1 cellular context compared by ENCODE assay signal in the genomic region with DNA sequence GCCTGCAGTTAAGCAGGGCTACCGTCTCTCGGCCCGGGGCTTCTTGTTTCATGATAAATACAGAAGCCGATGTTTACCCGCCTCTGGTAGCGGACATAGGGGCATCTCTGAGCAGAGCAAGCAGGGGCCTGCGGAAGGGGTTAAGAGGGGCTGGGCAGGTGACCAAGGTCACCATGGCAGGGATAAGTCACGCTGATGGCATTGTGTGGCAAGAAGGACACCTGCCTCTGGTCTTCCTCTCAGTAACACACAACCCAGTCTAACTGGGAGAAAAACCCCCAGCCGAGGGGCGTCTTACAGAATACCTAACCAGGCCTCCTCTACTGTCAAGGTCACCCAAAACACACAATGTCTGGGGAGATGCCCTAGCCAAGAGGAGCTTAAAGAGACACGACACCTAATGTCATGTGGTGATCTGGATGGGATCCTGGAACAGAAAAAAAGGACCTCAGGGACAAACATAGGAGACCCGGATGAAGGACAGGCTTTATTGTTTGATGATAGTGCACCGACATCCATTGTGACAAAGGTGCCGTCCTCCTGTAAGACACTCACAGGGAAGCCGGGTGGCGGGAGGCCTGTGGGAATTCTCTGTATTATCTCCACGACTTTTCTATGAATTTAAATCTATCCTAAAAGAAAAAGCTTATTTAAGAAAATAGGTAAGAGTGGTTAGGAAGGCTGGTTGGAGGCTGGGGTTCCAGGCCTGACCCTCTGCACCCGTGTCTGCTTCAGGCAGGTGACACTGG.
TF ChIP-seq lines count a peak whose summit lies in the region.

No MANE protein-coding gene starts in this region.

TF ChIP-seq in HepG2, 621 proteins besides CTCF, POLR2A, EP300 and RAD21 (continued from another document and continues in another):
- TF ChIP-seq, protein P1, sequence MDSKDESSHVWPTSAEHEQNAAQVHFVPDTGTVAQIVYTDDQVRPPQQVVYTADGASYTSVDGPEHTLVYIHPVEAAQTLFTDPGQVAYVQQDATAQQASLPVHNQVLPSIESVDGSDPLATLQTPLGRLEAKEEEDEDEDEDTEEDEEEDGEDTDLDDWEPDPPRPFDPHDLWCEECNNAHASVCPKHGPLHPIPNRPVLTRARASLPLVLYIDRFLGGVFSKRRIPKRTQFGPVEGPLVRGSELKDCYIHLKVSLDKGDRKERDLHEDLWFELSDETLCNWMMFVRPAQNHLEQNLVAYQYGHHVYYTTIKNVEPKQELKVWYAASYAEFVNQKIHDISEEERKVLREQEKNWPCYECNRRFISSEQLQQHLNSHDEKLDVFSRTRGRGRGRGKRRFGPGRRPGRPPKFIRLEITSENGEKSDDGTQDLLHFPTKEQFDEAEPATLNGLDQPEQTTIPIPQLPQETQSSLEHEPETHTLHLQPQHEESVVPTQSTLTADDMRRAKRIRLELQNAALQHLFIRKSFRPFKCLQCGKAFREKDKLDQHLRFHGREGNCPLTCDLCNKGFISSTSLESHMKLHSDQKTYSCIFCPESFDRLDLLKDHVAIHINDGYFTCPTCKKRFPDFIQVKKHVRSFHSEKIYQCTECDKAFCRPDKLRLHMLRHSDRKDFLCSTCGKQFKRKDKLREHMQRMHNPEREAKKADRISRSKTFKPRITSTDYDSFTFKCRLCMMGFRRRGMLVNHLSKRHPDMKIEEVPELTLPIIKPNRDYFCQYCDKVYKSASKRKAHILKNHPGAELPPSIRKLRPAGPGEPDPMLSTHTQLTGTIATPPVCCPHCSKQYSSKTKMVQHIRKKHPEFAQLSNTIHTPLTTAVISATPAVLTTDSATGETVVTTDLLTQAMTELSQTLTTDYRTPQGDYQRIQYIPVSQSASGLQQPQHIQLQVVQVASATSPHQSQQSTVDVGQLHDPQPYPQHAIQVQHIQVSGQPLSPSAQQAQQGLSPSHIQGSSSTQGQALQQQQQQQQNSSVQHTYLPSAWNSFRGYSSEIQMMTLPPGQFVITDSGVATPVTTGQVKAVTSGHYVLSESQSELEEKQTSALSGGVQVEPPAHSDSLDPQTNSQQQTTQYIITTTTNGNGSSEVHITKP (CRISPR knock-in tag; IDR thresholded peaks at IDR 0.05; ENCODE audit: low read depth), result no peak
- TF ChIP-seq, protein P2, sequence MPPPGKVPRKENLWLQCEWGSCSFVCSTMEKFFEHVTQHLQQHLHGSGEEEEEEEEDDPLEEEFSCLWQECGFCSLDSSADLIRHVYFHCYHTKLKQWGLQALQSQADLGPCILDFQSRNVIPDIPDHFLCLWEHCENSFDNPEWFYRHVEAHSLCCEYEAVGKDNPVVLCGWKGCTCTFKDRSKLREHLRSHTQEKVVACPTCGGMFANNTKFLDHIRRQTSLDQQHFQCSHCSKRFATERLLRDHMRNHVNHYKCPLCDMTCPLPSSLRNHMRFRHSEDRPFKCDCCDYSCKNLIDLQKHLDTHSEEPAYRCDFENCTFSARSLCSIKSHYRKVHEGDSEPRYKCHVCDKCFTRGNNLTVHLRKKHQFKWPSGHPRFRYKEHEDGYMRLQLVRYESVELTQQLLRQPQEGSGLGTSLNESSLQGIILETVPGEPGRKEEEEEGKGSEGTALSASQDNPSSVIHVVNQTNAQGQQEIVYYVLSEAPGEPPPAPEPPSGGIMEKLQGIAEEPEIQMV (CRISPR knock-in tag; IDR thresholded peaks at IDR 0.05; ENCODE audit: low read depth), result 0 out of 2 replicates have a peak, but pooled peaks have one; percentile 29
- no peak for TF ChIP-seq ZBTB38 (CRISPR knock-in tag; IDR thresholded peaks at IDR 0.05)
- TF ChIP-seq ZNF615 (CRISPR knock-in tag; IDR thresholded peaks at IDR 0.05; ENCODE audit: borderline replicate concordance), result no peak; the same call in 1 of the 2 replicates
- no peak for TF ChIP-seq ZNF496 (CRISPR knock-in tag; IDR thresholded peaks at IDR 0.05; ENCODE audit: insufficient replicate concordance)
- TF ChIP-seq, protein P3, sequence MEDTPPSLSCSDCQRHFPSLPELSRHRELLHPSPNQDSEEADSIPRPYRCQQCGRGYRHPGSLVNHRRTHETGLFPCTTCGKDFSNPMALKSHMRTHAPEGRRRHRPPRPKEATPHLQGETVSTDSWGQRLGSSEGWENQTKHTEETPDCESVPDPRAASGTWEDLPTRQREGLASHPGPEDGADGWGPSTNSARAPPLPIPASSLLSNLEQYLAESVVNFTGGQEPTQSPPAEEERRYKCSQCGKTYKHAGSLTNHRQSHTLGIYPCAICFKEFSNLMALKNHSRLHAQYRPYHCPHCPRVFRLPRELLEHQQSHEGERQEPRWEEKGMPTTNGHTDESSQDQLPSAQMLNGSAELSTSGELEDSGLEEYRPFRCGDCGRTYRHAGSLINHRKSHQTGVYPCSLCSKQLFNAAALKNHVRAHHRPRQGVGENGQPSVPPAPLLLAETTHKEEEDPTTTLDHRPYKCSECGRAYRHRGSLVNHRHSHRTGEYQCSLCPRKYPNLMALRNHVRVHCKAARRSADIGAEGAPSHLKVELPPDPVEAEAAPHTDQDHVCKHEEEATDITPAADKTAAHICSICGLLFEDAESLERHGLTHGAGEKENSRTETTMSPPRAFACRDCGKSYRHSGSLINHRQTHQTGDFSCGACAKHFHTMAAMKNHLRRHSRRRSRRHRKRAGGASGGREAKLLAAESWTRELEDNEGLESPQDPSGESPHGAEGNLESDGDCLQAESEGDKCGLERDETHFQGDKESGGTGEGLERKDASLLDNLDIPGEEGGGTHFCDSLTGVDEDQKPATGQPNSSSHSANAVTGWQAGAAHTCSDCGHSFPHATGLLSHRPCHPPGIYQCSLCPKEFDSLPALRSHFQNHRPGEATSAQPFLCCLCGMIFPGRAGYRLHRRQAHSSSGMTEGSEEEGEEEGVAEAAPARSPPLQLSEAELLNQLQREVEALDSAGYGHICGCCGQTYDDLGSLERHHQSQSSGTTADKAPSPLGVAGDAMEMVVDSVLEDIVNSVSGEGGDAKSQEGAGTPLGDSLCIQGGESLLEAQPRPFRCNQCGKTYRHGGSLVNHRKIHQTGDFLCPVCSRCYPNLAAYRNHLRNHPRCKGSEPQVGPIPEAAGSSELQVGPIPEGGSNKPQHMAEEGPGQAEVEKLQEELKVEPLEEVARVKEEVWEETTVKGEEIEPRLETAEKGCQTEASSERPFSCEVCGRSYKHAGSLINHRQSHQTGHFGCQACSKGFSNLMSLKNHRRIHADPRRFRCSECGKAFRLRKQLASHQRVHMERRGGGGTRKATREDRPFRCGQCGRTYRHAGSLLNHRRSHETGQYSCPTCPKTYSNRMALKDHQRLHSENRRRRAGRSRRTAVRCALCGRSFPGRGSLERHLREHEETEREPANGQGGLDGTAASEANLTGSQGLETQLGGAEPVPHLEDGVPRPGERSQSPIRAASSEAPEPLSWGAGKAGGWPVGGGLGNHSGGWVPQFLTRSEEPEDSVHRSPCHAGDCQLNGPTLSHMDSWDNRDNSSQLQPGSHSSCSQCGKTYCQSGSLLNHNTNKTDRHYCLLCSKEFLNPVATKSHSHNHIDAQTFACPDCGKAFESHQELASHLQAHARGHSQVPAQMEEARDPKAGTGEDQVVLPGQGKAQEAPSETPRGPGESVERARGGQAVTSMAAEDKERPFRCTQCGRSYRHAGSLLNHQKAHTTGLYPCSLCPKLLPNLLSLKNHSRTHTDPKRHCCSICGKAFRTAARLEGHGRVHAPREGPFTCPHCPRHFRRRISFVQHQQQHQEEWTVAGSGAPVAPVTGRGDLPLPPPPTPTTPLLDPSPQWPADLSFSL (CRISPR knock-in tag; IDR thresholded peaks at IDR 0.05), result no peak
- peak; percentile 3; the same call in 1 of the 2 replicates for TF ChIP-seq ZSCAN31 (CRISPR knock-in tag; IDR thresholded peaks at IDR 0.05; ENCODE audit: low read depth)
- TF ChIP-seq FOXJ3 (CRISPR knock-in tag; IDR thresholded peaks at IDR 0.05; ENCODE audit: borderline replicate concordance), result peak; percentile 51; the same call in 1 of the 2 replicates
- no peak for TF ChIP-seq HMG20A (CRISPR knock-in tag; IDR thresholded peaks at IDR 0.05; ENCODE audit: borderline replicate concordance)
- no peak; the same call in 1 of the 2 replicates for TF ChIP-seq IRF2 (CRISPR knock-in tag; IDR thresholded peaks at IDR 0.05)
- TF ChIP-seq, protein P4, sequence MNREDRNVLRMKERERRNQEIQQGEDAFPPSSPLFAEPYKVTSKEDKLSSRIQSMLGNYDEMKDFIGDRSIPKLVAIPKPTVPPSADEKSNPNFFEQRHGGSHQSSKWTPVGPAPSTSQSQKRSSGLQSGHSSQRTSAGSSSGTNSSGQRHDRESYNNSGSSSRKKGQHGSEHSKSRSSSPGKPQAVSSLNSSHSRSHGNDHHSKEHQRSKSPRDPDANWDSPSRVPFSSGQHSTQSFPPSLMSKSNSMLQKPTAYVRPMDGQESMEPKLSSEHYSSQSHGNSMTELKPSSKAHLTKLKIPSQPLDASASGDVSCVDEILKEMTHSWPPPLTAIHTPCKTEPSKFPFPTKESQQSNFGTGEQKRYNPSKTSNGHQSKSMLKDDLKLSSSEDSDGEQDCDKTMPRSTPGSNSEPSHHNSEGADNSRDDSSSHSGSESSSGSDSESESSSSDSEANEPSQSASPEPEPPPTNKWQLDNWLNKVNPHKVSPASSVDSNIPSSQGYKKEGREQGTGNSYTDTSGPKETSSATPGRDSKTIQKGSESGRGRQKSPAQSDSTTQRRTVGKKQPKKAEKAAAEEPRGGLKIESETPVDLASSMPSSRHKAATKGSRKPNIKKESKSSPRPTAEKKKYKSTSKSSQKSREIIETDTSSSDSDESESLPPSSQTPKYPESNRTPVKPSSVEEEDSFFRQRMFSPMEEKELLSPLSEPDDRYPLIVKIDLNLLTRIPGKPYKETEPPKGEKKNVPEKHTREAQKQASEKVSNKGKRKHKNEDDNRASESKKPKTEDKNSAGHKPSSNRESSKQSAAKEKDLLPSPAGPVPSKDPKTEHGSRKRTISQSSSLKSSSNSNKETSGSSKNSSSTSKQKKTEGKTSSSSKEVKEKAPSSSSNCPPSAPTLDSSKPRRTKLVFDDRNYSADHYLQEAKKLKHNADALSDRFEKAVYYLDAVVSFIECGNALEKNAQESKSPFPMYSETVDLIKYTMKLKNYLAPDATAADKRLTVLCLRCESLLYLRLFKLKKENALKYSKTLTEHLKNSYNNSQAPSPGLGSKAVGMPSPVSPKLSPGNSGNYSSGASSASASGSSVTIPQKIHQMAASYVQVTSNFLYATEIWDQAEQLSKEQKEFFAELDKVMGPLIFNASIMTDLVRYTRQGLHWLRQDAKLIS (CRISPR knock-in tag; IDR thresholded peaks at IDR 0.05), result no peak
- 0 out of 2 replicates have a peak, but pooled peaks have one; percentile 8 for TF ChIP-seq KDM1A (CRISPR knock-in tag; IDR thresholded peaks at IDR 0.05)
- TF ChIP-seq, protein P5, sequence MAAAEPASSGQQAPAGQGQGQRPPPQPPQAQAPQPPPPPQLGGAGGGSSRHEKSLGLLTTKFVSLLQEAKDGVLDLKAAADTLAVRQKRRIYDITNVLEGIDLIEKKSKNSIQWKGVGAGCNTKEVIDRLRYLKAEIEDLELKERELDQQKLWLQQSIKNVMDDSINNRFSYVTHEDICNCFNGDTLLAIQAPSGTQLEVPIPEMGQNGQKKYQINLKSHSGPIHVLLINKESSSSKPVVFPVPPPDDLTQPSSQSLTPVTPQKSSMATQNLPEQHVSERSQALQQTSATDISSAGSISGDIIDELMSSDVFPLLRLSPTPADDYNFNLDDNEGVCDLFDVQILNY (CRISPR knock-in tag; conservative IDR thresholded peaks at IDR 0.05), result no peak
- no peak for TF ChIP-seq ZNF768 (CRISPR knock-in tag; IDR thresholded peaks at IDR 0.05)
- TF ChIP-seq ETV5 (CRISPR knock-in tag; IDR thresholded peaks at IDR 0.05; ENCODE audit: borderline replicate concordance), result peak; percentile 11; the same call in 1 of the 2 replicates
- no peak for TF ChIP-seq HDAC6 (IDR thresholded peaks at IDR 0.05; ENCODE audit: low read depth, low read length)
- TF ChIP-seq DMAP1 (CRISPR knock-in tag; IDR thresholded peaks at IDR 0.05), result no peak
- TF ChIP-seq ELF1 (CRISPR knock-in tag; IDR thresholded peaks at IDR 0.05), result no peak; the same call in 1 of the 2 replicates
- TF ChIP-seq, protein P6, sequence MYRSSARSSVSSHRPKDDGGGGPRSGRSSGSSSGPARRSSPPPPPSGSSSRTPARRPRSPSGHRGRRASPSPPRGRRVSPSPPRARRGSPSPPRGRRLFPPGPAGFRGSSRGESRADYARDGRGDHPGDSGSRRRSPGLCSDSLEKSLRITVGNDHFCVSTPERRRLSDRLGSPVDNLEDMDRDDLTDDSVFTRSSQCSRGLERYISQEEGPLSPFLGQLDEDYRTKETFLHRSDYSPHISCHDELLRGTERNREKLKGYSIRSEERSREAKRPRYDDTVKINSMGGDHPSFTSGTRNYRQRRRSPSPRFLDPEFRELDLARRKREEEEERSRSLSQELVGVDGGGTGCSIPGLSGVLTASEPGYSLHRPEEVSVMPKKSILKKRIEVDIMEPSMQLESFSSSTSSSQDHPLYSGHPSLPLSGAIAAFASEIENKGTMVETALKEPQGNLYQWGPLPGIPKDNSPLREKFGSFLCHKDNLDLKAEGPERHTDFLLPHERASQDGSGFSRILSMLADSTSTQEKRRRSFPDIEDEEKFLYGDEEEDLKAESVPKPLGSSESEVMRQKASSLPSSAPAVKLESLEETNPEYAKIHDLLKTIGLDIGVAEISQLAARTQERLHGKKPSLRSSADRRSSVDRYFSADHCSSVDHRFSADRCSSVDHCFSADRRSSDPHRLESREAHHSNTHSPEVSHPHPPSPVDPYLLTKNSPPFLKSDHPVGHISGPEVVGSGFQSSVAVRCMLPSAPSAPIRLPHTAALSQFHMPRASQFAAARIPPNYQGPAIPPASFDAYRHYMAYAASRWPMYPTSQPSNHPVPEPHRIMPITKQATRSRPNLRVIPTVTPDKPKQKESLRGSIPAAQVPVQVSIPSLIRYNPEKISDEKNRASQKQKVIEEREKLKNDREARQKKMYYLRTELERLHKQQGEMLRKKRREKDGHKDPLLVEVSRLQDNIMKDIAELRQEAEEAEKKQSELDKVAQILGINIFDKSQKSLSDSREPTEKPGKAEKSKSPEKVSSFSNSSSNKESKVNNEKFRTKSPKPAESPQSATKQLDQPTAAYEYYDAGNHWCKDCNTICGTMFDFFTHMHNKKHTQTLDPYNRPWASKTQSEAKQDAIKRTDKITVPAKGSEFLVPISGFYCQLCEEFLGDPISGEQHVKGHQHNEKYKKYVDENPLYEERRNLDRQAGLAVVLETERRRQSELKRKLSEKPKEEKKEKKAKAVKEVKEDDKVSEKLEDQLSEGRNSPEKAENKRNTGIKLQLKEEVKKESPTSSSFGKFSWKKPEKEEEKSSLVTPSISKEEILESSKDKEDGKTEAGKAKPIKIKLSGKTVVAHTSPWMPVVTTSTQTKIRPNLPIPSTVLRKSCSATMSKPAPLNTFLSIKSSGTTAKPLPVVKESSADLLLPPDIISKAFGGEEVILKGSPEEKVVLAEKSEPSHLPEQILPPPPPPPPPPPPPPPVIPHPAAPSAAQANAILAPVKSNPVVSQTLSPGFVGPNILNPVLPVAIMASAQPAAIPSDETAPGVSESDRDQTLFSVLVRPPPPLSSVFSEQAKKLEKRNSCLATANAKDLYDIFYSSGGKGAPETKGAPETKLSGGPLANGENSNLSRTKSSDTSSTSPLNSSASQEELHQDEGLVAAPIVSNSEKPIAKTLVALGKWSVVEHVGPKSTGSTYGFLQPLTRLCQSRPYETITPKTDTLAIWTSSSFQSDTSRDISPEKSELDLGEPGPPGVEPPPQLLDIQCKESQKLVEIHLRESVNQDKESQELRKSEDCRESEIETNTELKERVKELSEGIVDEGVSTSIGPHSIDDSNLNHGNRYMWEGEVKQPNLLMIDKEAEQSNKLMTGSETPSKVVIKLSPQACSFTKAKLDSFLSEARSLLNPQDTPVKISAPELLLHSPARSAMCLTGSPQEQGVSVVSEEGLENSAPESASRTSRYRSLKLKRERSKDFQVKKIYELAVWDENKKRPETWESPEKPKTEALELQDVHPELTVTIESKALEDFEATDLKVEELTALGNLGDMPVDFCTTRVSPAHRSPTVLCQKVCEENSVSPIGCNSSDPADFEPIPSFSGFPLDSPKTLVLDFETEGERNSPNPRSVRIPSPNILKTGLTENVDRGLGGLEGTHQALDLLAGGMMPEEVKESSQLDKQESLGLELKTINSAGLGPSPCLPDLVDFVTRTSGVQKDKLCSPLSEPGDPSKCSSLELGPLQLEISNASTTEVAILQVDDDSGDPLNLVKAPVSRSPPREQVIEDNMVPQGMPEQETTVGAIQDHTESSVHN (CRISPR knock-in tag; IDR thresholded peaks at IDR 0.05), result no peak
